33 cellular contexts compared by ENCODE assay signal in genomic region chr6:80268865-80269264, GRCh38.
"Had no signal": no experiment of that assay in that cellular context is flagged by ENCODE, and none has a peak within 500 bp of the region (broad histone marks: within the 10 kb centered on the region; RNA-seq: fewer than 3 reads in every experiment).

No MANE protein-coding gene starts in this region.

- H3K27me3 Mint-ChIP-seq: activated B cell treated with CpG ODN at 0.5 μM for 24 hours; activated CD8-positive, alpha-beta memory T cell treated with anti-CD3 and anti-CD28 coated beads, Interleukin-2, amount 10 ng/mL, durations not matched to agents 7 days and 5 days; activated CD8-positive, alpha-beta T cell treated with anti-CD3 and anti-CD28 coated beads for 36 hours; activated naive CD8-positive, alpha-beta T cell; activated T-cell treated with anti-CD3 and anti-CD28 coated beads, Interleukin-2, amount 50 U/mL, for 24 hours; activated T-helper 17 cell treated with anti-CD3 and anti-CD28 coated beads, Interleukin-2, amount 50 U/mL, for 72 hours; effector memory CD8-positive, alpha-beta T cell; T-helper 17 cell had no signal

- H3K27me3 ChIP-seq: body of pancreas, esophagus muscularis mucosa, foreskin keratinocyte, gastrocnemius medialis had no signal

- H3K36me3 ChIP-seq: esophagus muscularis mucosa, gastrocnemius medialis, WERI-Rb-1 had no signal

- H3K9me3 Mint-ChIP-seq: activated B cell treated with CpG ODN at 0.5 μM for 24 hours; activated T-helper 17 cell treated with anti-CD3 and anti-CD28 coated beads, Interleukin-2, amount 50 U/mL, for 72 hours; effector memory CD8-positive, alpha-beta T cell had no signal

- FAIRE-seq: colon had no signal

- DNase-seq: activated B cell treated with CpG ODN at 0.5 μM for 24 hours; activated CD4-positive, alpha-beta T cell treated with anti-CD3 and anti-CD28 coated beads for 48 hours; activated CD4-positive, alpha-beta T cell treated with anti-CD3 and anti-CD28 coated beads, Interleukin-2, amount 50 U/mL, for 1 hour; activated CD4-positive, alpha-beta T cell treated with anti-CD3 and anti-CD28 coated beads, Interleukin-2, amount 50 U/mL, for 48 hours; activated CD8-positive, alpha-beta memory T cell treated with anti-CD3 and anti-CD28 coated beads, Interleukin-2, amount 10 ng/mL, durations not matched to agents 7 days and 5 days; activated CD8-positive, alpha-beta memory T cell treated with anti-CD3 and anti-CD28 coated beads, Interleukin-2, amount 50 U/mL, for 48 hours; activated CD8-positive, alpha-beta T cell treated with anti-CD3 and anti-CD28 coated beads for 36 hours; activated effector memory CD4-positive, alpha-beta T cell treated with Interleukin-2 at 50 U/mL for 16 hours; activated gamma-delta T cell treated with Interleukin-2 at 50 U/mL for 16 hours; activated naive CD4-positive, alpha-beta T cell treated with anti-CD3 and anti-CD28 coated beads, Interleukin-2, amount 50 U/mL, for 16 hours; activated naive CD4-positive, alpha-beta T cell treated with Interleukin-2 at 50 U/mL for 16 hours; activated T-cell treated with anti-CD3 and anti-CD28 coated beads for 4 hours; activated T-cell treated with anti-CD3 and anti-CD28 coated beads, Interleukin-2, amount 50 U/mL, for 24 hours; amniotic stem cell; body of pancreas; cortex of kidney; dermis blood vessel endothelial cell; effector CD4-positive, alpha-beta T cell; effector memory CD8-positive, alpha-beta T cell; erythroblast; foreskin keratinocyte; gastrocnemius medialis; glutamatergic neuron; T-helper 1 cell; T-helper 17 cell; T1000; WERI-Rb-1 had no signal

- H3K4me1 Mint-ChIP-seq: activated B cell treated with CpG ODN at 0.5 μM for 24 hours; activated CD8-positive, alpha-beta memory T cell treated with anti-CD3 and anti-CD28 coated beads, Interleukin-2, amount 10 ng/mL, durations not matched to agents 7 days and 5 days; activated T-helper 17 cell treated with anti-CD3 and anti-CD28 coated beads, Interleukin-2, amount 50 U/mL, for 72 hours had no signal

- H3K4me1 ChIP-seq: body of pancreas, esophagus muscularis mucosa, foreskin keratinocyte, gastrocnemius medialis had no signal

- H3K27ac ChIP-seq: body of pancreas, esophagus muscularis mucosa, foreskin keratinocyte, gastrocnemius medialis, WERI-Rb-1 had no signal

- H3K9me3 ChIP-seq: body of pancreas, esophagus muscularis mucosa, gastrocnemius medialis had no signal

- H3K27ac Mint-ChIP-seq: activated B cell treated with CpG ODN at 0.5 μM for 24 hours; activated CD8-positive, alpha-beta memory T cell treated with anti-CD3 and anti-CD28 coated beads, Interleukin-2, amount 10 ng/mL, durations not matched to agents 7 days and 5 days; activated CD8-positive, alpha-beta T cell treated with anti-CD3 and anti-CD28 coated beads for 36 hours; activated naive CD8-positive, alpha-beta T cell; activated T-cell treated with anti-CD3 and anti-CD28 coated beads, Interleukin-2, amount 50 U/mL, for 24 hours; activated T-helper 17 cell treated with anti-CD3 and anti-CD28 coated beads, Interleukin-2, amount 50 U/mL, for 72 hours; effector memory CD8-positive, alpha-beta T cell; T-helper 17 cell; T-helper 2 cell treated with Interferon-gamma antibody and Interleukin-4, amounts not matched to agents 5 μg/mL and 100 μg/mL, for 36 hours had no signal

- H3K4me3 Mint-ChIP-seq: activated B cell treated with CpG ODN at 0.5 μM for 24 hours; activated CD8-positive, alpha-beta memory T cell treated with anti-CD3 and anti-CD28 coated beads, Interleukin-2, amount 10 ng/mL, durations not matched to agents 7 days and 5 days; activated CD8-positive, alpha-beta T cell treated with anti-CD3 and anti-CD28 coated beads for 36 hours; activated naive CD8-positive, alpha-beta T cell; activated T-cell treated with anti-CD3 and anti-CD28 coated beads, Interleukin-2, amount 50 U/mL, for 24 hours; activated T-helper 17 cell treated with anti-CD3 and anti-CD28 coated beads, Interleukin-2, amount 50 U/mL, for 72 hours; effector memory CD8-positive, alpha-beta T cell; T-helper 17 cell; T-helper 2 cell treated with Interferon-gamma antibody and Interleukin-4, amounts not matched to agents 5 μg/mL and 100 μg/mL, for 36 hours had no signal

- ATAC-seq: activated CD4-positive, CD25-positive, alpha-beta regulatory T cell treated with anti-CD3 and anti-CD28 coated beads, Interleukin-2, amount 50 U/mL, for 24 hours; activated CD8-positive, alpha-beta memory T cell treated with anti-CD3 and anti-CD28 coated beads, Interleukin-2, amount 10 ng/mL, durations not matched to agents 7 days and 5 days; activated CD8-positive, alpha-beta T cell treated with anti-CD3 and anti-CD28 coated beads for 36 hours; activated T-helper 17 cell treated with anti-CD3 and anti-CD28 coated beads, Interleukin-2, amount 50 U/mL, for 72 hours; effector memory CD8-positive, alpha-beta T cell; foreskin keratinocyte; gastrocnemius medialis; T-helper 17 cell had no signal

- H3K4me3 ChIP-seq: body of pancreas, esophagus muscularis mucosa, gastrocnemius medialis had no signal
